Comparison of ENCODE assay signal across 23 cellular contexts in the genomic region with DNA sequence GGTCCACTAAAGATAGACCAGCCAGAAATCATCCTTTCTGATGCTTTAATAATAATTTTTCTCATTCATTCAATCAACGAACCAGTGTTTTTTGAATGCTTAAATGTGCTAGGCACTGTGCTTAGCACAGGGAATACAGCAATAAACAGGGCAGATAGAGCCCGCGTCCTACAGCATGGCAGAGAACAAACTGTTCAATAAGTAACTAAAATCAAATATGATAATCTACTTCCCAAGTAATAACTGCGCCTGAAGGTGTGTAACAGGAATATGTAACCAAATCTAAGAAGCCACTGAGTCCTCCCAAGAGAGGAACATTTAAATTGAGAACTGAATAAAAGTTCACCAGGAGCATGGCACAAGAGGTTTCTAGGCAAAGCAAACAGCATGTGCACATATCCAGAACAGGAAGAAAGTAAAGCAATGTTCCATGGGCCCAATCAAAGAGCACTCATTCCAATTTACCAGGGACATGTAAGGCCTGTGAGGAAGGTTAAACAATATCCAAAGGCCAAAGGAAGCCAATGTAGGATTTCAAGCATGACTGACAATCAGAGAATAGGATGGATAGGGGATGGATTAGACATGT.
"Had no signal": no experiment of that assay in that cellular context is flagged by ENCODE, and none has a peak within 500 bp of the region (broad histone marks: within the 10 kb centered on the region; RNA-seq: fewer than 3 reads in every experiment).

No MANE protein-coding gene starts in this region.

- H3K9me3 ChIP-seq: MG63, SJSA1 had no signal

- H3K4me3 ChIP-seq: MG63, SJSA1, SK-N-MC had no signal

- H3K27me3 ChIP-seq: MG63, SJSA1 had no signal

- H3K36me3 ChIP-seq: MG63, SJSA1 had no signal

- DNase-seq: IMR-90, Karpas-422, KG1, MG63, NCI-H1092, NCI-H1105 treated with DMSO at 0.1 percent for 48 hours, NCI-H1417 treated with DMSO at 0.1 percent for 48 hours, NCI-H146, NCI-H1694 treated with DMSO at 0.1 percent for 48 hours, NCI-H1930, NCI-H2081, NCI-H2107, NCI-H345, NCI-H446 treated with DMSO at 0.1 percent for 48 hours, NCI-H510A treated with DMSO at 0.1 percent for 48 hours, NCI-H526, NCI-H748 treated with DMSO at 0.1 percent for 48 hours, Right ventricle myocardium superior, RPMI8226, SIG-M5, SW 1271 had no signal

- H3K27ac ChIP-seq: SJSA1, SK-N-MC had no signal

- H3K4me1 ChIP-seq: SJSA1 had no signal
